In the genomic region with DNA sequence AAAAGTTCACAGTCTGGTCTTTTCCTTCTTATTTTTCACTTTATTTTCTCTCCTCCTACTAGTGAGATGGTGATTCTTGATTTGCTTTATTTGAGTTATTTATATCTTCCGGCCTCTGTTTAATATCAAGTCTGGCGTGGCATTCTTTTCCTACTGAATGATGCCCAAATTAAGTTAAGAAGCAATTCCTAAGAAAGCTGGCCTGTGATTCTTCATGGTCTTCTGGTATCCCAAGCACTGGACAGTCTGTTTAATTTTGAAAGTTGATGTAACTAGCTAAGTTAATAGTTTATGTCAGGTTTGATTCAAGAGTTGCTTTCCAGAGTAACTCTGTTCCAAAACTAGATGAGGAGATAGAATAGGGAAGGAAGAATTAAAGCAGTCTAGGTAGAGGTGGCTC, we compare ENCODE assay signal across 20 cellular contexts. TPM values are rescaled to one million over a fixed set of nuclear protein-coding genes. Genes with fewer than 3 reads are reported as not detected.
DNase-seq lines count a peak whose midpoint lies in the region; ATAC-seq and TF ChIP-seq lines count a peak whose summit lies in the region.
"Had no signal": no experiment of that assay in that cellular context is flagged by ENCODE, and none has a peak within 500 bp of the region (broad histone marks: within the 10 kb centered on the region; RNA-seq: fewer than 3 reads in every experiment).

No MANE protein-coding gene starts in this region.

- H3K4me1 ChIP-seq in ascending aorta (peaks cover 3 to 35% of the 10 kb centered on the region in 2 donors), sigmoid colon (peaks cover 0 to 53% (median 40%) of the 10 kb centered on the region in 4 donors), vagina (peaks cover 6% of the 10 kb centered on the region)
- H3K4me1 ChIP-seq in CD8-positive, alpha-beta T cell (ENCODE audit: insufficient read depth, low read length), result no peaks in the 10 kb centered on the region

- peak overlapping the region; percentile 78 to 79 for H3K27ac ChIP-seq in ascending aorta
- peak overlapping the region; percentile 78 to 100 (median 99) for H3K27ac ChIP-seq in sigmoid colon
- peak overlapping the region; percentile 31 for H3K27ac ChIP-seq in vagina
- H3K27ac ChIP-seq in CD8-positive, alpha-beta T cell (ENCODE audit: low read depth, low read length), result no peak overlapping the region
- H3K27ac ChIP-seq: PC-9, SJSA1 had no signal

- peak overlapping the region; percentile 14 for H3K27ac Mint-ChIP-seq in mesothelial cell of epicardium
- no peak overlapping the region for H3K27ac Mint-ChIP-seq in CD8-positive, alpha-beta T cell
- H3K27ac Mint-ChIP-seq: GM23338 had no signal

- ATAC-seq in CD8-positive, alpha-beta T cell, result no peak
- ATAC-seq: GM23338, HCT116 had no signal

- no peak for TF ChIP-seq POLR2A in sigmoid colon (IDR thresholded peaks at IDR 0.05)
- no peak for TF ChIP-seq POLR2A in vagina (IDR thresholded peaks at IDR 0.05)

- TF ChIP-seq CTCF in ascending aorta (IDR thresholded peaks at IDR 0.05) (no peak), mesothelial cell of epicardium (IDR thresholded peaks at IDR 0.05; ENCODE audit: unreplicated experiment) (no peak), sigmoid colon (IDR thresholded peaks at IDR 0.05) (no peak), vagina (IDR thresholded peaks at IDR 0.05) (no peak)
- no peak for TF ChIP-seq CTCF in CD8-positive, alpha-beta T cell (IDR thresholded peaks at IDR 0.05)

- no peak for DNase-seq in ascending aorta (ENCODE audit: low spot score in 2 of 2)
- DNase-seq in mesothelial cell of epicardium (ENCODE audit: low spot score in 2 of 2, unreplicated experiment in 2 of 2), result no peak
- DNase-seq in sigmoid colon, result no peak
- DNase-seq in vagina (ENCODE audit: extremely low spot score in 2 of 2), result no peak
- no peak for DNase-seq in NCI-H2227 (lab: John Stamatoyannopoulos, UW; ENCODE audit: unreplicated experiment)
- DNase-seq in HuH-7 (ENCODE audit: low spot score), result no peak
- no peak for DNase-seq in CD8-positive, alpha-beta T cell
- DNase-seq: ACHN, AML-193, DMS53, KG1, NCI-H1048, NCI-H1436 treated with DMSO at 0.1 percent for 48 hours, NCI-H2029 treated with DMSO at 0.1 percent for 48 hours, NCI-H510A, NCI-H82, PC-9 had no signal

- no peaks in the 10 kb centered on the region for H3K36me3 Mint-ChIP-seq in mesothelial cell of epicardium
- H3K36me3 Mint-ChIP-seq in CD8-positive, alpha-beta T cell, result no peaks in the 10 kb centered on the region

- H3K9me3 ChIP-seq in ascending aorta, result no peaks in the 10 kb centered on the region
- H3K9me3 ChIP-seq in sigmoid colon, result no peaks in the 10 kb centered on the region
- no peaks in the 10 kb centered on the region for H3K9me3 ChIP-seq in vagina
- no peaks in the 10 kb centered on the region for H3K9me3 ChIP-seq in CD8-positive, alpha-beta T cell (ENCODE audit: low read length)
- H3K9me3 ChIP-seq: SJSA1 had no signal

- H3K27me3 ChIP-seq in ascending aorta (no peaks in the 10 kb centered on the region), sigmoid colon (no peaks in the 10 kb centered on the region), vagina (no peaks in the 10 kb centered on the region)
- no peaks in the 10 kb centered on the region for H3K27me3 ChIP-seq in CD8-positive, alpha-beta T cell (ENCODE audit: insufficient read depth, low read length)
- H3K27me3 ChIP-seq: SJSA1 had no signal

- H3K4me3 ChIP-seq in ascending aorta, result no peak overlapping the region
- no peak overlapping the region for H3K4me3 ChIP-seq in sigmoid colon
- H3K4me3 ChIP-seq in vagina, result no peak overlapping the region
- H3K4me3 ChIP-seq in CD8-positive, alpha-beta T cell (ENCODE audit: low read depth, low read length), result no peak overlapping the region
- H3K4me3 ChIP-seq: GM23338, PC-9, SJSA1 had no signal

- H3K36me3 ChIP-seq in ascending aorta, result no peaks in the 10 kb centered on the region
- H3K36me3 ChIP-seq in sigmoid colon, result no peaks in the 10 kb centered on the region
- H3K36me3 ChIP-seq in vagina, result no peaks in the 10 kb centered on the region
- no peaks in the 10 kb centered on the region for H3K36me3 ChIP-seq in CD8-positive, alpha-beta T cell (ENCODE audit: insufficient read depth, low read length)
- H3K36me3 ChIP-seq: SJSA1 had no signal

- no peaks in the 10 kb centered on the region for H3K27me3 Mint-ChIP-seq in mesothelial cell of epicardium (ENCODE audit: low read depth)
- H3K27me3 Mint-ChIP-seq in CD8-positive, alpha-beta T cell (ENCODE audit: low read depth), result no peaks in the 10 kb centered on the region

- peaks cover 18% of the 10 kb centered on the region for H3K4me1 Mint-ChIP-seq in mesothelial cell of epicardium
- H3K4me1 Mint-ChIP-seq in CD8-positive, alpha-beta T cell (ENCODE audit: low read depth), result peaks cover 7% of the 10 kb centered on the region

- peak; percentile 88 to 95 (median 92) for TF ChIP-seq EP300 in sigmoid colon (IDR thresholded peaks at IDR 0.05)

- CTCF ChIA-PET in CD8-positive, alpha-beta T cell (lab: Charles Lee), result no interaction called here

- H3K9me3 Mint-ChIP-seq in mesothelial cell of epicardium, result no peaks in the 10 kb centered on the region
- no peaks in the 10 kb centered on the region for H3K9me3 Mint-ChIP-seq in CD8-positive, alpha-beta T cell
- H3K9me3 Mint-ChIP-seq: GM23338 had no signal

- intact Hi-C loops in ascending aorta (cut with DNase I) (no loop called here), sigmoid colon (cut with DNase I) (loop anchor here (2.0 kb wide), 2 partner anchors 85 to 107 kb away; no protein-coding TSS in a partner anchor), vagina (cut with DNase I) (no loop called here)
- intact Hi-C loops in CD8-positive, alpha-beta T cell (cut with DNase I, micrococcal nuclease), result no loop called here

- POLR2A ChIA-PET in CD8-positive, alpha-beta T cell (lab: Charles Lee), result interaction anchor here (0.8 to 2.0 kb wide), 2 partner anchors 10 to 1402 kb away, joined by 3 to 8 read pairs; a partner anchor contains a TSS

- 81% methylated on average over 2 of the region's 2 CpGs for WGBS in sigmoid colon, 2 donors

- H3K4me3 Mint-ChIP-seq in mesothelial cell of epicardium, result no peak overlapping the region
- no peak overlapping the region for H3K4me3 Mint-ChIP-seq in CD8-positive, alpha-beta T cell
- H3K4me3 Mint-ChIP-seq: GM23338 had no signal

RNA-seq across cellular contexts. Expression of a gene that starts 9.2 kb away (rescaled TPM):
- total RNA-seq in ascending aorta (103 TPM), mesothelial cell of epicardium (137 to 144 TPM (median 140 TPM) in 3 replicates), sigmoid colon (100 to 1,000 TPM in 3 of 4 donors, 10 to 100 TPM in 1; 92.2 to 197 (median 116) TPM), vagina (62.4 TPM)
- 10 to 100 TPM in 2 of 3 donors, 1 to 10 TPM in 1; 9.6 to 17.1 (median 15.0) TPM for polyA plus RNA-seq in sigmoid colon
- total RNA-seq in CD8-positive, alpha-beta T cell, result under 1 TPM in 1 of 2 experiments, not detected in 1; 0.08 TPM

Comparison
In these comparisons a context has a peak if more than half of its experiments do, and no peak if none do; other contexts are left out.
1. RNA of a gene that starts 9.2 kb away (total RNA-seq): 137 to 144 TPM in mesothelial cell of epicardium, 92.2 to 197 TPM in sigmoid colon, 103 TPM in ascending aorta (single experiment) and 62.4 TPM in vagina (single experiment); 0.08 TPM in CD8-positive, alpha-beta T cell; every median in the first group is over 10 times any median in the second.